In genomic region chr20:35619196-35620095, GRCh38 we compare ENCODE assay signal across 8 cellular contexts. TPM values are rescaled to one million over a fixed set of nuclear protein-coding genes. Genes with fewer than 3 reads are reported as not detected.
A peak's percentile ranks its signal among the peaks of the same experiment; 100 is the strongest.
DNase-seq lines count a peak whose midpoint lies in the region; ATAC-seq, FAIRE-seq and TF ChIP-seq lines count a peak whose summit lies in the region.

No MANE protein-coding gene starts in this region.

- intact Hi-C loops in endothelial cell of umbilical vein (cut with micrococcal nuclease): loop anchor here (1.0 to 10.0 kb wide), 6 partner anchors 77 to 447 kb away; partner anchors contain the start of genes ERGIC3, NFS1, PROCR and ROMO1

- H3K36me3 ChIP-seq in endothelial cell of umbilical vein (ENCODE audit: control insufficient read depth in 2 of 2, extremely low read depth in 1 of 2, insufficient read depth in 2 of 2, low read length in 2 of 2) (peaks cover 0 to 2% of the 10 kb centered on the region in 2 experiments), mucosa of rectum (ENCODE audit: control insufficient read depth in 2 of 2, insufficient read depth in 2 of 2, low read length in 2 of 2) (no peaks in the 10 kb centered on the region)

- H3K9me3 ChIP-seq in endothelial cell of umbilical vein (replicated peaks; ENCODE audit: control insufficient read depth, insufficient read depth, low read length): no peaks in the 10 kb centered on the region
- no peaks in the 10 kb centered on the region for H3K9me3 ChIP-seq in mucosa of rectum (ENCODE audit: control insufficient read depth in 2 of 2, low read length in 2 of 2)

- CTCF ChIA-PET in endothelial cell of umbilical vein (lab: Charles Lee): interaction anchor here (0.7 to 5.5 kb wide), 18 partner anchors 8 to 335 kb away, joined by 3 to 28 read pairs (median 4); partner anchors contain the start of gene SCAND1

- dilution Hi-C loops in endothelial cell of umbilical vein (cut with MboI; ENCODE audit: extremely low pct_ligation_motif_present, low sequenced_read_pairs): no loop called here

- peak overlapping the region; percentile 82 for H2AFZ ChIP-seq in endothelial cell of umbilical vein (ENCODE audit: low read depth, low read length)

- no peaks in the 10 kb centered on the region for H3K27me3 ChIP-seq in endothelial cell of umbilical vein (ENCODE audit: control insufficient read depth in 2 of 2, insufficient read depth in 2 of 2, low read length in 2 of 2)
- no peaks in the 10 kb centered on the region for H3K27me3 ChIP-seq in mucosa of rectum (ENCODE audit: control insufficient read depth in 2 of 2, insufficient read depth in 2 of 2, low read length in 2 of 2)

- no TSS peak for BruUV-seq in endothelial cell of umbilical vein (replicated peaks; lab: Mats Ljungman, UMichigan)

- DNase-seq in NCI-H774 (lab: John Stamatoyannopoulos, UW): peak; percentile 47
- DNase-seq in activated CD8-positive, alpha-beta memory T cell treated with anti-CD3 and anti-CD28 coated beads for 4 hours (ENCODE audit: low read depth in 2 of 2): peak; percentile 50 to 59
- peak; percentile 88 for DNase-seq in endothelial cell of umbilical vein (ENCODE audit: low read depth, low spot score)
- peak; percentile 67 for DNase-seq in stimulated activated CD8-positive, alpha-beta memory T cell treated with anti-CD3 and anti-CD28 coated beads, Interleukin-4, amount 100 ng/mL, for 24 hours (ENCODE audit: low read depth)

- POLR2A ChIA-PET in endothelial cell of umbilical vein (lab: Charles Lee): interaction anchor here (0.6 kb wide), 1 partner anchor 121 kb away, joined by 3 read pairs; no protein-coding TSS in a partner anchor

- H3K9me1 ChIP-seq in endothelial cell of umbilical vein (replicated peaks; ENCODE audit: control insufficient read depth, extremely low read depth, insufficient read depth, low read length): no peaks in the 10 kb centered on the region

- peak; percentile 55 for FAIRE-seq in A204.1 (lab: Jason Lieb, UNC)
- peak; percentile 92 for FAIRE-seq in endothelial cell of umbilical vein (lab: Jason Lieb, UNC)

- peak overlapping the region; percentile 20 for H3K9ac ChIP-seq in endothelial cell of umbilical vein (replicated peaks; ENCODE audit: extremely low read depth, insufficient read depth, low read length)
- H3K9ac ChIP-seq in mucosa of rectum (ENCODE audit: low read depth in 1 of 2, low read length in 2 of 2): peak overlapping the region; percentile 32 to 34

- H3K4me3 ChIP-seq in endothelial cell of umbilical vein (replicated peaks in 1 of 3; ENCODE audit: insufficient read depth in 1 of 3, low read depth in 1 of 3, low read length in 3 of 3): peak overlapping the region in 2 of 3 experiments; percentile 36 to 54
- peak overlapping the region; percentile 68 to 72 for H3K4me3 ChIP-seq in mucosa of rectum (ENCODE audit: low read length in 2 of 2)

- H3K79me2 ChIP-seq in endothelial cell of umbilical vein (ENCODE audit: control insufficient read depth, insufficient read depth, low read length): no peaks in the 10 kb centered on the region

- peak; percentile 29 for ATAC-seq in GM18505 (IDR thresholded peaks at IDR 0.05; ENCODE audit: unreplicated experiment)
- peak; percentile 38 for ATAC-seq in HG03354 (IDR thresholded peaks at IDR 0.05; ENCODE audit: poor library complexity, severe bottlenecking, unreplicated experiment)

- H3K4me1 ChIP-seq in endothelial cell of umbilical vein (ENCODE audit: control insufficient read depth, extremely low read depth, insufficient read depth, low read length) (peaks cover 25% of the 10 kb centered on the region), mucosa of rectum (ENCODE audit: control insufficient read depth in 2 of 2, insufficient read depth in 2 of 2, low read length in 2 of 2) (peaks cover 32% of the 10 kb centered on the region in 2 donors)

- no peak for TF ChIP-seq POLR2A in GM18505 (IDR thresholded peaks at IDR 0.05; ENCODE audit: borderline replicate concordance, extremely low read depth, insufficient read depth, insufficient read length)
- TF ChIP-seq POLR2A in endothelial cell of umbilical vein (IDR thresholded peaks at IDR 0.05; ENCODE audit: low read depth, low read length): peak; percentile 59

- no peak overlapping the region for H3K27ac ChIP-seq in endothelial cell of umbilical vein (ENCODE audit: insufficient read depth, low read depth, low read length)
- no peak overlapping the region for H3K27ac ChIP-seq in mucosa of rectum (ENCODE audit: low read depth in 2 of 2, low read length in 2 of 2)

- peak; percentile 58 to 65 for TF ChIP-seq CTCF in endothelial cell of umbilical vein (IDR thresholded peaks at IDR 0.05; ENCODE audit: extremely low read depth in 1 of 2, insufficient read depth in 1 of 2, low read depth in 1 of 2, low read length in 2 of 2)

- H4K20me1 ChIP-seq in endothelial cell of umbilical vein (replicated peaks; ENCODE audit: control insufficient read depth, extremely low read depth, insufficient read depth, low read length): no peaks in the 10 kb centered on the region

- H3K4me2 ChIP-seq in endothelial cell of umbilical vein (ENCODE audit: insufficient read depth, low read length): peak overlapping the region; percentile 43

TF ChIP-seq in endothelial cell of umbilical vein, 7 proteins besides CTCF, POLR2A, EP300 and RAD21:
- TF ChIP-seq GATA2 (IDR thresholded peaks at IDR 0.05; ENCODE audit: insufficient read depth, insufficient read length, low read depth, low read length): no peak
- TF ChIP-seq POLR2AphosphoS5 (IDR thresholded peaks at IDR 0.05; ENCODE audit: insufficient read depth, low read depth, low read length): peak; percentile 42

RNA-seq across cellular contexts. Expression of gene SPAG4, which starts 3.8 kb away (rescaled TPM):
- total RNA-seq in endothelial cell of umbilical vein: 3.7 and 7.2 TPM in 2 replicates
- 9.5 and 12.3 TPM in 2 replicates for polyA plus RNA-seq in endothelial cell of umbilical vein
- polyA plus RNA-seq in endothelial cell of umbilical vein (2011; cell fraction: cytosol; rRNA removed): 4.9 and 7.4 TPM in 2 replicates
- polyA plus RNA-seq in endothelial cell of umbilical vein (2011; cell fraction: nucleus; rRNA removed): 13.4 and 16.8 TPM in 2 replicates
- polyA plus RNA-seq in endothelial cell of umbilical vein (2012): 4.2 and 8.0 TPM in 2 replicates
- polyA minus RNA-seq in endothelial cell of umbilical vein: 3.6 and 4.4 TPM in 2 replicates
- polyA minus RNA-seq in endothelial cell of umbilical vein (2011; cell fraction: cytosol; rRNA and poly(A)+ RNA removed): 1.5 TPM
- 0.87 and 2.8 TPM in 2 replicates for polyA minus RNA-seq in endothelial cell of umbilical vein (2011; cell fraction: nucleus; rRNA and poly(A)+ RNA removed)

RNA-seq across cellular contexts. Expression of gene CPNE1, which starts 45.3 kb away (rescaled TPM):
- 239 and 244 TPM in 2 replicates for total RNA-seq in endothelial cell of umbilical vein
- 316 and 368 TPM in 2 replicates for polyA plus RNA-seq in endothelial cell of umbilical vein
- polyA plus RNA-seq in endothelial cell of umbilical vein (2011; cell fraction: cytosol; rRNA removed): 163 and 198 TPM in 2 replicates
- 494 and 508 TPM in 2 replicates for polyA plus RNA-seq in endothelial cell of umbilical vein (2011; cell fraction: nucleus; rRNA removed)
- 149 and 157 TPM in 2 replicates for polyA plus RNA-seq in endothelial cell of umbilical vein (2012)
- polyA minus RNA-seq in endothelial cell of umbilical vein: 228 and 246 TPM in 2 replicates
- polyA minus RNA-seq in endothelial cell of umbilical vein (2011; cell fraction: cytosol; rRNA and poly(A)+ RNA removed): 196 TPM
- polyA minus RNA-seq in endothelial cell of umbilical vein (2011; cell fraction: nucleus; rRNA and poly(A)+ RNA removed): 128 and 147 TPM in 2 replicates

RNA-seq across cellular contexts. Expression of gene RBM12, which starts 45.3 kb away (rescaled TPM):
- 98.0 and 105 TPM in 2 replicates for total RNA-seq in endothelial cell of umbilical vein
- polyA plus RNA-seq in endothelial cell of umbilical vein: 120 and 121 TPM in 2 replicates
- 55.0 and 62.6 TPM in 2 replicates for polyA plus RNA-seq in endothelial cell of umbilical vein (2011; cell fraction: cytosol; rRNA removed)
- 104 and 125 TPM in 2 replicates for polyA plus RNA-seq in endothelial cell of umbilical vein (2011; cell fraction: nucleus; rRNA removed)
- polyA plus RNA-seq in endothelial cell of umbilical vein (2012): 62.3 and 68.2 TPM in 2 replicates
- 334 and 392 TPM in 2 replicates for polyA minus RNA-seq in endothelial cell of umbilical vein
- polyA minus RNA-seq in endothelial cell of umbilical vein (2011; cell fraction: cytosol; rRNA and poly(A)+ RNA removed): 75.2 TPM
- 129 and 133 TPM in 2 replicates for polyA minus RNA-seq in endothelial cell of umbilical vein (2011; cell fraction: nucleus; rRNA and poly(A)+ RNA removed)
